Comparison of ENCODE assay signal across 1 cellular context in the genomic region with DNA sequence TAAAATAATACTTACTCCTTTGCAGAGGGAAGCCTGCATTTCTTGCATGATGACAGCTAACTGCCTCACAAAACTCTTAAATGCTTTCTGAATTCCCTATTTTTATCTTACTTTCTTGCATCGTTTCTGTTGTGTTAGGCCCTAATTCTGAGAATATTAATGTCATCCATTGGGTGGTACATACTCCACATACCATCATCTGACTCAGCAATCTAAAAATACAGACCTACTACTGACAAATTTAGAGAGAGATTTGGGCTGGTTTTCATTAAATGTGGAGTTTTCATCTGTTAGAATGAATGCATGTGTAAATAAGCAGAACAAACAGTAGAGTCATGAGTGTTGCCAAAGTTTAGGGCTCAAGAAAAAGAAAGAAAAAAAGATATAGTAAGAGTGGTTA.
TF ChIP-seq lines count a peak whose summit lies in the region.

No MANE protein-coding gene starts in this region.

TF ChIP-seq in GM23338, 12 proteins besides CTCF, POLR2A, EP300 and RAD21 (continued from another document):
- TF ChIP-seq ZNF462 (CRISPR knock-in tag; IDR thresholded peaks at IDR 0.05) (no peak), CREB1 (CRISPR knock-in tag; IDR thresholded peaks at IDR 0.05; ENCODE audit: low read depth) (no peak), EZH2phosphoT487 (IDR thresholded peaks at IDR 0.05; ENCODE audit: unreplicated experiment) (no peak), POLR2AphosphoS5 (IDR thresholded peaks at IDR 0.05; ENCODE audit: low read depth) (no peak), STAT1 (IDR thresholded peaks at IDR 0.05; ENCODE audit: unreplicated experiment) (no peak)
- TF ChIP-seq, protein P1, sequence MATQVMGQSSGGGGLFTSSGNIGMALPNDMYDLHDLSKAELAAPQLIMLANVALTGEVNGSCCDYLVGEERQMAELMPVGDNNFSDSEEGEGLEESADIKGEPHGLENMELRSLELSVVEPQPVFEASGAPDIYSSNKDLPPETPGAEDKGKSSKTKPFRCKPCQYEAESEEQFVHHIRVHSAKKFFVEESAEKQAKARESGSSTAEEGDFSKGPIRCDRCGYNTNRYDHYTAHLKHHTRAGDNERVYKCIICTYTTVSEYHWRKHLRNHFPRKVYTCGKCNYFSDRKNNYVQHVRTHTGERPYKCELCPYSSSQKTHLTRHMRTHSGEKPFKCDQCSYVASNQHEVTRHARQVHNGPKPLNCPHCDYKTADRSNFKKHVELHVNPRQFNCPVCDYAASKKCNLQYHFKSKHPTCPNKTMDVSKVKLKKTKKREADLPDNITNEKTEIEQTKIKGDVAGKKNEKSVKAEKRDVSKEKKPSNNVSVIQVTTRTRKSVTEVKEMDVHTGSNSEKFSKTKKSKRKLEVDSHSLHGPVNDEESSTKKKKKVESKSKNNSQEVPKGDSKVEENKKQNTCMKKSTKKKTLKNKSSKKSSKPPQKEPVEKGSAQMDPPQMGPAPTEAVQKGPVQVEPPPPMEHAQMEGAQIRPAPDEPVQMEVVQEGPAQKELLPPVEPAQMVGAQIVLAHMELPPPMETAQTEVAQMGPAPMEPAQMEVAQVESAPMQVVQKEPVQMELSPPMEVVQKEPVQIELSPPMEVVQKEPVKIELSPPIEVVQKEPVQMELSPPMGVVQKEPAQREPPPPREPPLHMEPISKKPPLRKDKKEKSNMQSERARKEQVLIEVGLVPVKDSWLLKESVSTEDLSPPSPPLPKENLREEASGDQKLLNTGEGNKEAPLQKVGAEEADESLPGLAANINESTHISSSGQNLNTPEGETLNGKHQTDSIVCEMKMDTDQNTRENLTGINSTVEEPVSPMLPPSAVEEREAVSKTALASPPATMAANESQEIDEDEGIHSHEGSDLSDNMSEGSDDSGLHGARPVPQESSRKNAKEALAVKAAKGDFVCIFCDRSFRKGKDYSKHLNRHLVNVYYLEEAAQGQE (IDR thresholded peaks at IDR 0.05; ENCODE audit: unreplicated experiment) = no peak
